Comparison of ENCODE assay signal across 8 cellular contexts in the genomic region with DNA sequence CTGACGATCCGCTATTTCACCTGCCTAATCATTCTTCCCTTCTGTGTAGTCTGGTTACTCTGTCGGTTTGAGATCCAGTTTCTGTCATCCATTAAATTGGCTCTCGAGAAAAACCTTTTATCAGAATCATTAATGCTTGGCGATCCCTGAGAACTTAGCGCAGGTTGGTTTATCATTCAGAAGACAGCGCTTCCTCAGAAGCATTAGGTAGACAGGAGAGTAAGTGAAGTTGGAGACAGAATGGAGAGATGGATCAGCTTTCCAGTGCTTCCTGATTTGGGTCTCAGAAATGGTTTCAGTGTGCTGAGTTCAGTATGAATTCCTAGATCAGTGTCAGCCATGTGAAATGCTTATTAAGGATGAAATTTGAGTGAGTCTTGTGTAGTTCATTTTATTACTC. TPM values are rescaled to one million over a fixed set of nuclear protein-coding genes. Genes with fewer than 3 reads are reported as not detected.
A peak's percentile ranks its signal among the peaks of the same experiment; 100 is the strongest.
DNase-seq lines count a peak whose midpoint lies in the region; ATAC-seq, FAIRE-seq and TF ChIP-seq lines count a peak whose summit lies in the region.

No MANE protein-coding gene starts in this region.

- H3K27ac Mint-ChIP-seq in T-helper 17 cell (peak overlapping the region; percentile 96), glutamatergic neuron (ENCODE audit: unreplicated experiment) (no peak overlapping the region)

- peaks cover 4 to 13% (median 9%) of the 10 kb centered on the region in 3 donors for H3K36me3 ChIP-seq in skeletal muscle tissue (ENCODE audit: control insufficient read depth in 3 of 3, insufficient read depth in 3 of 3, low read length in 3 of 3)

- peak; percentile 60 for FAIRE-seq in H54 (lab: Jason Lieb, UNC)

- H3K4me1 ChIP-seq in skeletal muscle tissue (ENCODE audit: control insufficient read depth in 3 of 3, insufficient read depth in 3 of 3, low read length in 3 of 3), result peaks cover 13 to 21% (median 15%) of the 10 kb centered on the region in 3 donors

- TF ChIP-seq POLR2A in H54 (IDR thresholded peaks at IDR 0.05; ENCODE audit: low read depth, low read length), result no peak
- TF ChIP-seq POLR2A in GM18505 (IDR thresholded peaks at IDR 0.05; ENCODE audit: borderline replicate concordance, extremely low read depth, insufficient read depth, insufficient read length), result no peak

- H3K4me3 ChIP-seq in AG10803 (ENCODE audit: low read length) (peak overlapping the region; percentile 92), skeletal muscle tissue (ENCODE audit: low read length in 3 of 3) (peak overlapping the region; percentile 88 to 94 (median 90))

- peaks cover 22% of the 10 kb centered on the region for H3K4me1 Mint-ChIP-seq in T-helper 17 cell
- H3K4me1 Mint-ChIP-seq in glutamatergic neuron (ENCODE audit: low read depth, unreplicated experiment), result peaks cover 10% of the 10 kb centered on the region

- peaks cover 16% of the 10 kb centered on the region for H3K9me3 Mint-ChIP-seq in glutamatergic neuron (ENCODE audit: unreplicated experiment)

- no peak for DNase-seq in AG10803 (ENCODE audit: low read depth)
- DNase-seq in H54 (ENCODE audit: insufficient read length, low spot score), result no peak
- DNase-seq in T-helper 17 cell, result no peak
- no peak for DNase-seq in glutamatergic neuron
- DNase-seq in T1000 (lab: John Stamatoyannopoulos, UW), result no peak

- TF ChIP-seq CTCF in AG10803 (conservative IDR thresholded peaks at IDR 0.05; ENCODE audit: low read length) (no peak), glutamatergic neuron (IDR thresholded peaks at IDR 0.05; ENCODE audit: partially characterized antibody, unreplicated experiment) (no peak)

- peak overlapping the region; percentile 98 to 99 (median 98) for H3K9ac ChIP-seq in skeletal muscle tissue (ENCODE audit: low read depth in 1 of 3, low read length in 3 of 3)

- H3K4me3 Mint-ChIP-seq in T-helper 17 cell (peak overlapping the region; percentile 93), glutamatergic neuron (ENCODE audit: unreplicated experiment) (peak overlapping the region; percentile 88)

- no peak for ATAC-seq in T-helper 17 cell
- ATAC-seq in GM18505 (IDR thresholded peaks at IDR 0.05; ENCODE audit: unreplicated experiment), result no peak
- ATAC-seq in HG03175 (IDR thresholded peaks at IDR 0.05; ENCODE audit: unreplicated experiment), result no peak

- H3K27me3 Mint-ChIP-seq in T-helper 17 cell (no peaks in the 10 kb centered on the region), glutamatergic neuron (ENCODE audit: unreplicated experiment) (peaks cover 9% of the 10 kb centered on the region)

- H3K27me3 ChIP-seq in skeletal muscle tissue (ENCODE audit: control insufficient read depth in 3 of 3, insufficient read depth in 3 of 3, low read length in 3 of 3), result no peaks in the 10 kb centered on the region

- H3K27ac ChIP-seq in skeletal muscle tissue (ENCODE audit: low read depth, low read length), result peak overlapping the region; percentile 97

- no peaks in the 10 kb centered on the region for H3K9me3 ChIP-seq in T-helper 17 cell (ENCODE audit: control insufficient read depth, low read length, poor library complexity, severe bottlenecking)
- H3K9me3 ChIP-seq in skeletal muscle tissue (ENCODE audit: control insufficient read depth in 3 of 3, low read length in 3 of 3), result no peaks in the 10 kb centered on the region

- H3K36me3 Mint-ChIP-seq in T-helper 17 cell (ENCODE audit: low read depth), result peaks cover 2% of the 10 kb centered on the region
- H3K36me3 Mint-ChIP-seq in glutamatergic neuron (ENCODE audit: unreplicated experiment), result no peaks in the 10 kb centered on the region

RNA-seq across cellular contexts. Expression of a gene that starts 1.3 kb away (rescaled TPM):
- total RNA-seq in T-helper 17 cell (10 to 100 TPM; 28.3 to 29.3 TPM), glutamatergic neuron (ENCODE audit: unreplicated experiment) (13.6 TPM), skeletal muscle tissue (24.0 TPM)
